1 cellular context compared by ENCODE assay signal in genomic region chr1:110068646-110069301, GRCh38.
TF ChIP-seq lines count a peak whose summit lies in the region.

No MANE protein-coding gene starts in this region.

TF ChIP-seq in WTC11, 78 proteins besides CTCF, POLR2A, EP300 and RAD21 (continued from another document):
- no peak for TF ChIP-seq USF1 (CRISPR knock-in tag; IDR thresholded peaks at IDR 0.05)
- no peak for TF ChIP-seq ZNF317 (CRISPR knock-in tag; IDR thresholded peaks at IDR 0.05; ENCODE audit: borderline replicate concordance, low read depth)
- no peak for TF ChIP-seq GABPB1 (CRISPR knock-in tag; IDR thresholded peaks at IDR 0.05)
- no peak for TF ChIP-seq ZNF263 (CRISPR knock-in tag; IDR thresholded peaks at IDR 0.05; ENCODE audit: low read depth)
- no peak for TF ChIP-seq ELF4 (CRISPR knock-in tag; IDR thresholded peaks at IDR 0.05; ENCODE audit: low read depth)
TF ChIP-seq in WTC11: peak in this region for 0.
